ENCODE assay signal across 17 cellular contexts in the genomic region with DNA sequence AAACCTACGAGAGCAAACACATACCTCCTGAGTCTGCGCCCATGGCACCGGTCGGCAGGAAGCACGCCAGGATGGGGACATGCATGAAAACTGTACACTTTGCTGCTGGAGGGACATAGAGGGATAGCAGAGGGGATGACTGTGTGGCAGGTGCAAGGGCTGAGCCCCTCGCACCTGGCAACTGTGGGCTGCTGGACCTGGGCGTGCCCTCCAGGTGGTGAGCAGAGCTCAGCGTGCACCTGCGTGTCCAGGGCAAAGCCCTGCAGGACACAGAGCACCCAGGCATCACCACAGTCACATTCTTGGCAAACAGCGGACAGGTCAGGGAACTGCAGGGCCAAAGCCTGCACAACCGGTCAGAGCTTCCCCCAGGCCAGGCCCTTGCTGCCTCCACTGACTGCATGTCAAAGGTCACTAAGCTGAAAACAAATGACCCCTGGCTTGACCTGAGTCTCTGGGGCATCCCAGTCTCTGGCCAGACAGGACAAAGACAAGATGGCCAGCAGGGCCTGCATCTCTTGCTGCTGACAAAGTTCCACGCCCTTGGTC. TPM values are rescaled to one million over a fixed set of nuclear protein-coding genes. Genes with fewer than 3 reads are reported as not detected.
DNase-seq lines count a peak whose midpoint lies in the region; ATAC-seq and TF ChIP-seq lines count a peak whose summit lies in the region.
"Had no signal": no experiment of that assay in that cellular context is flagged by ENCODE, and none has a peak within 500 bp of the region (broad histone marks: within the 10 kb centered on the region; RNA-seq: fewer than 3 reads in every experiment).

No MANE protein-coding gene starts in this region.

- H3K36me3 Mint-ChIP-seq in Caco-2 (ENCODE audit: insufficient read depth, unreplicated experiment), result peaks cover 58% of the 10 kb centered on the region
- H3K36me3 Mint-ChIP-seq in WTC11, result peaks cover 13% of the 10 kb centered on the region

- POLR2A ChIA-PET in Caco-2 (lab: Charles Lee), result interaction anchor here (0.6 to 1.1 kb wide), 2 partner anchors 10 to 118 kb away, joined by 3 to 4 read pairs; no protein-coding TSS in a partner anchor
- POLR2A ChIA-PET in RWPE1 (lab: Yijun Ruan, JAX; ENCODE audit: low non-redundant PET), result no interaction called here
- POLR2A ChIA-PET in WTC11 (lab: Charles Lee), result no interaction called here

- H3K27me3 ChIP-seq in Caco-2 (replicated peaks; ENCODE audit: control insufficient read depth, insufficient read depth, low read length), result no peaks in the 10 kb centered on the region
- H3K27me3 ChIP-seq: SJSA1 had no signal

- H3K4me1 ChIP-seq in Caco-2, result peaks cover 18% of the 10 kb centered on the region
- H3K4me1 ChIP-seq in mesodermal cell (ENCODE audit: control insufficient read depth, insufficient read depth, low read length, poor library complexity, severe bottlenecking), result peaks cover 14% of the 10 kb centered on the region
- H3K4me1 ChIP-seq: HAP-1 had no signal

- DNase-seq in Caco-2 (peak; percentile 75 to 76), RWPE1 (ENCODE audit: low spot score) (no peak), WTC11 (ENCODE audit: low spot score) (no peak), HPDE6-E6E7 (ENCODE audit: extremely low spot score) (no peak), SKM-1 (lab: John Stamatoyannopoulos, UW; ENCODE audit: unreplicated experiment) (no peak)
- DNase-seq: CD4-positive, alpha-beta T cell; KBM-7; NCI-H1694; NCI-H524 treated with DMSO at 0.1 percent for 48 hours; SW 1271 had no signal

- H3K9me3 ChIP-seq in Caco-2 (no peaks in the 10 kb centered on the region), mesodermal cell (ENCODE audit: control insufficient read depth, low read length) (no peaks in the 10 kb centered on the region)
- H3K9me3 ChIP-seq: HAP-1, SJSA1 had no signal

- no peak for ATAC-seq in WTC11

- TF ChIP-seq CTCF in C4-2B (conservative IDR thresholded peaks at IDR 0.05), result no peak; the same call in 1 of the 2 replicates
- TF ChIP-seq CTCF in Caco-2 (IDR thresholded peaks at IDR 0.05; ENCODE audit: insufficient read depth in 1 of 2, low read depth in 1 of 2, low read length in 1 of 2, severe bottlenecking in 1 of 2, unreplicated experiment in 1 of 2), result no peak
- no peak for TF ChIP-seq CTCF in RWPE1 (conservative IDR thresholded peaks at IDR 0.05; ENCODE audit: low read depth)
- TF ChIP-seq CTCF in WTC11 (IDR thresholded peaks at IDR 0.05), result no peak

- H3K27ac ChIP-seq in C4-2B (peak overlapping the region; percentile 70), RWPE1 (peak overlapping the region; percentile 22), mesodermal cell (ENCODE audit: low read depth, low read length, severe bottlenecking) (peak overlapping the region; percentile 49)
- H3K27ac ChIP-seq: SJSA1 had no signal

- WGBS in mesodermal cell (ENCODE audit: insufficient coverage in 2 of 2), 2 experiments, result 89 to 92% methylated on average over 11 to 12 of the region's 12 CpGs

- H3K4me1 Mint-ChIP-seq in Caco-2 (ENCODE audit: low read depth, unreplicated experiment) (peaks cover 19% of the 10 kb centered on the region), WTC11 (no peaks in the 10 kb centered on the region)

- H3K36me3 ChIP-seq in Caco-2 (ENCODE audit: control insufficient read depth, insufficient read depth, low read length) (peaks cover 2% of the 10 kb centered on the region; the same call in 1 of the 2 replicates), mesodermal cell (ENCODE audit: control insufficient read depth, insufficient read depth, low read length) (peaks cover 69% of the 10 kb centered on the region)

- H3K4me3 ChIP-seq in Caco-2 (ENCODE audit: low read depth, low read length) (no peak overlapping the region), mesodermal cell (ENCODE audit: extremely low read depth, insufficient read depth, low read length, poor library complexity, severe bottlenecking) (no peak overlapping the region)
- H3K4me3 ChIP-seq: HAP-1, SJSA1 had no signal

- CTCF ChIA-PET in Caco-2 (lab: Charles Lee), result interaction anchor here (0.8 to 1.0 kb wide), 3 partner anchors 27 to 167 kb away, joined by 3 to 5 read pairs (median 4); no protein-coding TSS in a partner anchor
- CTCF ChIA-PET in RWPE1 (lab: Yijun Ruan, JAX), result interaction anchor here (0.6 to 1.6 kb wide), 3 partner anchors 14 to 299 kb away, joined by 3 to 6 read pairs (median 4); no protein-coding TSS in a partner anchor
- CTCF ChIA-PET in WTC11 (lab: Charles Lee), result interaction anchor here (0.5 to 2.6 kb wide), 5 partner anchors 13 to 459 kb away, joined by 3 to 13 read pairs (median 4); no protein-coding TSS in a partner anchor

- peaks cover 10% of the 10 kb centered on the region for H3K9me3 Mint-ChIP-seq in Caco-2 (ENCODE audit: unreplicated experiment)
- H3K9me3 Mint-ChIP-seq in WTC11, result peaks cover 5% of the 10 kb centered on the region
- H3K9me3 Mint-ChIP-seq: CD4-positive, alpha-beta T cell had no signal

- H3K4me3 Mint-ChIP-seq in Caco-2 (ENCODE audit: unreplicated experiment) (peak overlapping the region; percentile 20), WTC11 (no peak overlapping the region)
- H3K4me3 Mint-ChIP-seq: B cell; CD4-positive, alpha-beta T cell had no signal

- intact Hi-C loops in Caco-2 (cut with micrococcal nuclease; ENCODE audit: unreplicated experiment), result loop anchor here (2.0 kb wide), 1 partner anchor 16 kb away; no protein-coding TSS in a partner anchor

- H3K27me3 Mint-ChIP-seq in Caco-2 (ENCODE audit: insufficient read depth, unreplicated experiment) (no peaks in the 10 kb centered on the region), WTC11 (ENCODE audit: low read depth) (no peaks in the 10 kb centered on the region)
- H3K27me3 Mint-ChIP-seq: B cell; CD4-positive, alpha-beta T cell had no signal

- H3K27ac Mint-ChIP-seq in Caco-2 (ENCODE audit: unreplicated experiment) (peak overlapping the region; percentile 73), WTC11 (no peak overlapping the region)
- H3K27ac Mint-ChIP-seq: B cell; CD4-positive, alpha-beta T cell had no signal

- no TSS peak for BruUV-seq in Caco-2 (replicated peaks; lab: Mats Ljungman, UMichigan)

TF ChIP-seq in WTC11, 78 proteins besides CTCF, POLR2A, EP300 and RAD21:
- TF ChIP-seq RORB (CRISPR knock-in tag; IDR thresholded peaks at IDR 0.05) (no peak), MLX (CRISPR knock-in tag; IDR thresholded peaks at IDR 0.05) (no peak), ZMAT4 (CRISPR knock-in tag; IDR thresholded peaks at IDR 0.05) (no peak), TEAD1 (CRISPR knock-in tag; IDR thresholded peaks at IDR 0.05) (no peak)
- TF ChIP-seq, protein P1, sequence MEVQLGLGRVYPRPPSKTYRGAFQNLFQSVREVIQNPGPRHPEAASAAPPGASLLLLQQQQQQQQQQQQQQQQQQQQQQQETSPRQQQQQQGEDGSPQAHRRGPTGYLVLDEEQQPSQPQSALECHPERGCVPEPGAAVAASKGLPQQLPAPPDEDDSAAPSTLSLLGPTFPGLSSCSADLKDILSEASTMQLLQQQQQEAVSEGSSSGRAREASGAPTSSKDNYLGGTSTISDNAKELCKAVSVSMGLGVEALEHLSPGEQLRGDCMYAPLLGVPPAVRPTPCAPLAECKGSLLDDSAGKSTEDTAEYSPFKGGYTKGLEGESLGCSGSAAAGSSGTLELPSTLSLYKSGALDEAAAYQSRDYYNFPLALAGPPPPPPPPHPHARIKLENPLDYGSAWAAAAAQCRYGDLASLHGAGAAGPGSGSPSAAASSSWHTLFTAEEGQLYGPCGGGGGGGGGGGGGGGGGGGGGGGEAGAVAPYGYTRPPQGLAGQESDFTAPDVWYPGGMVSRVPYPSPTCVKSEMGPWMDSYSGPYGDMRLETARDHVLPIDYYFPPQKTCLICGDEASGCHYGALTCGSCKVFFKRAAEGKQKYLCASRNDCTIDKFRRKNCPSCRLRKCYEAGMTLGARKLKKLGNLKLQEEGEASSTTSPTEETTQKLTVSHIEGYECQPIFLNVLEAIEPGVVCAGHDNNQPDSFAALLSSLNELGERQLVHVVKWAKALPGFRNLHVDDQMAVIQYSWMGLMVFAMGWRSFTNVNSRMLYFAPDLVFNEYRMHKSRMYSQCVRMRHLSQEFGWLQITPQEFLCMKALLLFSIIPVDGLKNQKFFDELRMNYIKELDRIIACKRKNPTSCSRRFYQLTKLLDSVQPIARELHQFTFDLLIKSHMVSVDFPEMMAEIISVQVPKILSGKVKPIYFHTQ (CRISPR knock-in tag; IDR thresholded peaks at IDR 0.05), result no peak
- TF ChIP-seq, protein P2, sequence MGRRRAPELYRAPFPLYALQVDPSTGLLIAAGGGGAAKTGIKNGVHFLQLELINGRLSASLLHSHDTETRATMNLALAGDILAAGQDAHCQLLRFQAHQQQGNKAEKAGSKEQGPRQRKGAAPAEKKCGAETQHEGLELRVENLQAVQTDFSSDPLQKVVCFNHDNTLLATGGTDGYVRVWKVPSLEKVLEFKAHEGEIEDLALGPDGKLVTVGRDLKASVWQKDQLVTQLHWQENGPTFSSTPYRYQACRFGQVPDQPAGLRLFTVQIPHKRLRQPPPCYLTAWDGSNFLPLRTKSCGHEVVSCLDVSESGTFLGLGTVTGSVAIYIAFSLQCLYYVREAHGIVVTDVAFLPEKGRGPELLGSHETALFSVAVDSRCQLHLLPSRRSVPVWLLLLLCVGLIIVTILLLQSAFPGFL (CRISPR knock-in tag; IDR thresholded peaks at IDR 0.05; ENCODE audit: borderline replicate concordance), result no peak

RNA-seq across cellular contexts. Expression of gene ISYNA1, which starts 9.0 kb away (rescaled TPM):
- total RNA-seq in Caco-2 (2022), result 65.3 and 67.3 TPM in 2 replicates
- polyA plus RNA-seq in mesodermal cell (2013, experiment 1 of 2), result 302 TPM
- 255 TPM for polyA plus RNA-seq in mesodermal cell (2013, experiment 2 of 2)
- total RNA-seq in WTC11 (2021), result 236 to 310 TPM (median 307 TPM) in 3 replicates

RNA-seq across cellular contexts. Expression of gene SSBP4, which starts 27.7 kb away (rescaled TPM):
- total RNA-seq in Caco-2 (2022), result 46.2 and 49.4 TPM in 2 replicates
- 89.4 TPM for polyA plus RNA-seq in mesodermal cell (2013, experiment 1 of 2)
- polyA plus RNA-seq in mesodermal cell (2013, experiment 2 of 2), result 70.1 TPM
- total RNA-seq in WTC11 (2021), result 44.5 to 51.2 TPM (median 47.4 TPM) in 3 replicates

RNA-seq across cellular contexts. Expression of gene LRRC25, which starts 49.5 kb away (rescaled TPM):
- total RNA-seq in Caco-2 (2022) (not detected in 2 replicates), WTC11 (2021) (0.07 to 0.31 TPM (median 0.18 TPM) in 3 replicates)
- not detected for polyA plus RNA-seq in mesodermal cell (2013, experiment 1 of 2)
- polyA plus RNA-seq in mesodermal cell (2013, experiment 2 of 2), result not detected
- total RNA-seq: M059J, RPMI7951, SJSA1 had no signal

Comparison
In these comparisons a context has a peak if more than half of its experiments do, and no peak if none do; other contexts are left out.
1. DNase-seq: peak in Caco-2 (2 of 2); none in RWPE1 (single experiment), WTC11 (single experiment), HPDE6-E6E7 (single experiment) and SKM-1 (single experiment).
2. Peak in every context shown above with its lines, with median percentiles within 50 percentile points of each other: H3K27ac ChIP-seq.